11 cellular contexts compared by ENCODE assay signal in the genomic region with DNA sequence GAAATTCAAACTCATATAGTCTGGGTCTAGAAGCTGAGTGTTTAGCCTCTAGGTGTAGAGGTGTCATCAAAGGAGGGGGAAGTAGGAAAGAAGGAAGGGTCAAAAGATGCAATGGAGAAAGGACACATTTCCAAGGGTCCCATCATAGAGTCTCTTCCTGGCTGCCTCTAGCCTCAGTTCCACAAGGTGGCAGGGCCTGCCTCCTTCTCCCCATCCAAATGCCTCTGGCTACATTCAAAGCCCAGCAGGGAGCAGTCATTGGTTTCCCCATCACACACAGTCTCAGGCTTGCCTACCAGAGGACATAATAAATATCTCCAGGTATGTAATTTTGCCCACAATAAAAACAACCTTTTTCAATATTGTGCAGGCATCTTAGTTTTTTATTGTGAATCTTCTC. TPM values are rescaled to one million over a fixed set of nuclear protein-coding genes. Genes with fewer than 3 reads are reported as not detected.
DNase-seq lines count a peak whose midpoint lies in the region; TF ChIP-seq lines count a peak whose summit lies in the region.
"Had no signal": no experiment of that assay in that cellular context is flagged by ENCODE, and none has a peak within 500 bp of the region (broad histone marks: within the 10 kb centered on the region; RNA-seq: fewer than 3 reads in every experiment).

No MANE protein-coding gene starts in this region.

- DNase-seq in cardiac muscle cell (ENCODE audit: low read depth in 1 of 2, low spot score in 1 of 2) (peak in 1 of 2 donors; percentile 50), cardiac septum (ENCODE audit: low spot score) (no peak), MM.1S (no peak), astrocyte of the hippocampus (ENCODE audit: low read depth, low spot score) (peak; percentile 9), type B pancreatic cell (ENCODE audit: extremely low spot score, unreplicated experiment) (no peak), esophagus squamous epithelium (lab: John Stamatoyannopoulos, UW) (no peak)
- DNase-seq in T-helper 2 cell treated with Interferon-gamma antibody and Interleukin-4, amounts not matched to agents 5 μg/mL and 100 μg/mL, for 36 hours (ENCODE audit: low spot score) = no peak
- DNase-seq in activated effector memory CD4-positive, alpha-beta T cell treated with Interleukin-2 at 50 U/mL for 16 hours = no peak
- DNase-seq: activated naive CD4-positive, alpha-beta T cell treated with Interleukin-2 at 50 U/mL for 16 hours had no signal

- peaks cover 30% of the 10 kb centered on the region for H3K79me2 ChIP-seq in MM.1S (ENCODE audit: low read length)

- H3K4me1 Mint-ChIP-seq in type B pancreatic cell (ENCODE audit: unreplicated experiment) = no peaks in the 10 kb centered on the region
- H3K4me1 Mint-ChIP-seq in T-helper 2 cell treated with Interferon-gamma antibody and Interleukin-4, amounts not matched to agents 5 μg/mL and 100 μg/mL, for 36 hours (ENCODE audit: low read depth) = peaks cover 6% of the 10 kb centered on the region

- H3K27ac ChIP-seq in cardiac muscle cell (no peak overlapping the region), MM.1S (ENCODE audit: low read length) (no peak overlapping the region), esophagus squamous epithelium (no peak overlapping the region)
- H3K27ac ChIP-seq: VCaP had no signal

- H3K27ac Mint-ChIP-seq in type B pancreatic cell = no peak overlapping the region
- H3K27ac Mint-ChIP-seq in T-helper 2 cell treated with Interferon-gamma antibody and Interleukin-4, amounts not matched to agents 5 μg/mL and 100 μg/mL, for 36 hours = no peak overlapping the region

- no peaks in the 10 kb centered on the region for H3K27me3 Mint-ChIP-seq in type B pancreatic cell
- no peaks in the 10 kb centered on the region for H3K27me3 Mint-ChIP-seq in T-helper 2 cell treated with Interferon-gamma antibody and Interleukin-4, amounts not matched to agents 5 μg/mL and 100 μg/mL, for 36 hours (ENCODE audit: low read depth)

- 0 out of 2 replicates have a peak, but pooled peaks cover 3% of the 10 kb centered on the region for H4K20me1 ChIP-seq in MM.1S (ENCODE audit: insufficient read depth, low read length)

- H3F3A ChIP-seq in MM.1S (ENCODE audit: insufficient read depth, low read length) = no peaks in the 10 kb centered on the region; the same call in 1 of the 2 replicates

- H3K4me1 ChIP-seq in cardiac muscle cell (ENCODE audit: low read depth) (no peaks in the 10 kb centered on the region), MM.1S (ENCODE audit: low read length) (no peaks in the 10 kb centered on the region), esophagus squamous epithelium (peaks cover 8 to 30% (median 8%) of the 10 kb centered on the region in 3 donors)

- H3K27me3 ChIP-seq in cardiac muscle cell (no peaks in the 10 kb centered on the region), MM.1S (replicated peaks; ENCODE audit: insufficient read depth, low read length) (no peaks in the 10 kb centered on the region), esophagus squamous epithelium (no peaks in the 10 kb centered on the region)

- H3K9ac ChIP-seq in MM.1S (ENCODE audit: low read length) = no peak overlapping the region

- no peak overlapping the region for H3K4me3 Mint-ChIP-seq in type B pancreatic cell
- H3K4me3 Mint-ChIP-seq in T-helper 2 cell treated with Interferon-gamma antibody and Interleukin-4, amounts not matched to agents 5 μg/mL and 100 μg/mL, for 36 hours = no peak overlapping the region

- peak; percentile 10 for TF ChIP-seq CTCF in cardiac muscle cell (IDR thresholded peaks at IDR 0.05; ENCODE audit: low read depth, low read length)
- TF ChIP-seq CTCF in MM.1S (IDR thresholded peaks at IDR 0.05; ENCODE audit: low read length) = 0 out of 2 replicates have a peak, but pooled peaks have one; percentile 4
- TF ChIP-seq CTCF in type B pancreatic cell (conservative IDR thresholded peaks at IDR 0.05) = peak; percentile 30
- TF ChIP-seq CTCF in esophagus squamous epithelium (IDR thresholded peaks at IDR 0.05) = no peak

- no peaks in the 10 kb centered on the region for H3K9me3 Mint-ChIP-seq in type B pancreatic cell
- H3K9me3 Mint-ChIP-seq in T-helper 2 cell treated with Interferon-gamma antibody and Interleukin-4, amounts not matched to agents 5 μg/mL and 100 μg/mL, for 36 hours = no peaks in the 10 kb centered on the region

- H3K36me3 ChIP-seq in cardiac muscle cell = peaks cover 16% of the 10 kb centered on the region
- peaks cover 14% of the 10 kb centered on the region for H3K36me3 ChIP-seq in MM.1S (replicated peaks; ENCODE audit: insufficient read depth, low read length)
- H3K36me3 ChIP-seq in esophagus squamous epithelium = peaks cover 0 to 20% (median 15%) of the 10 kb centered on the region in 3 donors

- H3K9me2 ChIP-seq in MM.1S (replicated peaks; ENCODE audit: insufficient read depth, low read length) = no peaks in the 10 kb centered on the region

- H3K36me3 Mint-ChIP-seq in type B pancreatic cell = peaks cover under 1% of the 10 kb centered on the region
- peaks cover 23% of the 10 kb centered on the region for H3K36me3 Mint-ChIP-seq in T-helper 2 cell treated with Interferon-gamma antibody and Interleukin-4, amounts not matched to agents 5 μg/mL and 100 μg/mL, for 36 hours (ENCODE audit: low read depth)

- H2AFZ ChIP-seq in MM.1S (ENCODE audit: low read length) = no peak overlapping the region

- H3K4me3 ChIP-seq in cardiac muscle cell (no peak overlapping the region), MM.1S (ENCODE audit: low read length) (no peak overlapping the region), esophagus squamous epithelium (no peak overlapping the region)

- intact Hi-C loops in cardiac septum (cut with DNase I) = no loop called here
- intact Hi-C loops in esophagus squamous epithelium (cut with DNase I) = no loop called here

- no peak for TF ChIP-seq POLR2A in esophagus squamous epithelium (IDR thresholded peaks at IDR 0.05)

- H3K4me2 ChIP-seq in MM.1S (ENCODE audit: low read depth, low read length) = no peak overlapping the region

- H3K9me3 ChIP-seq in cardiac muscle cell (ENCODE audit: low read depth) (no peaks in the 10 kb centered on the region), MM.1S (replicated peaks; ENCODE audit: insufficient read depth, low read length) (no peaks in the 10 kb centered on the region), esophagus squamous epithelium (no peaks in the 10 kb centered on the region)

RNA-seq across cellular contexts. Expression of gene CCT2, which starts 2.1 kb away (rescaled TPM):
- total RNA-seq in cardiac muscle cell (227 and 237 TPM in 2 replicates), cardiac septum (86.1 TPM), type B pancreatic cell (ENCODE audit: low replicate concordance) (191 and 260 TPM in 2 replicates), esophagus squamous epithelium (100 to 1,000 TPM in 3 of 4 donors, 10 to 100 TPM in 1; 45.4 to 164 (median 156) TPM)
- 307 and 340 TPM in 2 replicates for polyA plus RNA-seq in cardiac muscle cell

RNA-seq across cellular contexts. Expression of gene LRRC10, which starts 27.5 kb away (rescaled TPM):
- total RNA-seq in cardiac muscle cell = 33.5 and 44.0 TPM in 2 replicates
- polyA plus RNA-seq in cardiac muscle cell = 40.8 and 59.6 TPM in 2 replicates
- 30.3 TPM for total RNA-seq in cardiac septum
- total RNA-seq in type B pancreatic cell (ENCODE audit: low replicate concordance) = not detected in 2 replicates
- not detected for total RNA-seq in esophagus squamous epithelium
- total RNA-seq: mononuclear cell had no signal

Comparison
In these comparisons a context has a peak if more than half of its experiments do, and no peak if none do; other contexts are left out.
1. CTCF ChIP-seq: peak in cardiac muscle cell (single experiment), MM.1S (single experiment) and type B pancreatic cell (single experiment); none in esophagus squamous epithelium (0 of 6).
2. RNA of gene LRRC10, which starts 27.5 kb away (total RNA-seq): 33.5 to 44.0 TPM in cardiac muscle cell and 30.3 TPM in cardiac septum (single experiment); not detected in type B pancreatic cell and not detected in esophagus squamous epithelium; every median in the first group is over 10 times any median in the second.